Comparison of ENCODE assay signal across 23 cellular contexts in genomic region chr1:214587165-214587564, GRCh38.
"Had no signal": no experiment of that assay in that cellular context is flagged by ENCODE, and none has a peak within 500 bp of the region (broad histone marks: within the 10 kb centered on the region; RNA-seq: fewer than 3 reads in every experiment).

No MANE protein-coding gene starts in this region.

- H3K4me3 Mint-ChIP-seq: activated CD8-positive, alpha-beta memory T cell treated with anti-CD3 and anti-CD28 coated beads, Interleukin-2, amount 10 ng/mL, durations not matched to agents 7 days and 5 days; activated CD8-positive, alpha-beta T cell treated with anti-CD3 and anti-CD28 coated beads, Interleukin-2, amount 10 ng/mL, durations not matched to agents 7 days and 5 days; activated naive CD4-positive, alpha-beta T cell treated with anti-CD3 and anti-CD28 coated beads, Interleukin-2, amount 50 U/mL, for 24 hours; activated T-cell treated with anti-CD3 and anti-CD28 coated beads, Interleukin-2, amount 50 U/mL, for 24 hours; activated T-helper 1 cell treated with anti-CD3 and anti-CD28 coated beads, Interleukin-12 subunit alpha, Interleukin-12 subunit beta, Interleukin-2, Interleukin-4 antibody, amounts not matched to agents 30 ng/mL and 10 ng/mL and 1 ng/mL, durations not matched to agents 14 hours and 24 hours and 36 hours; T-helper 17 cell; WTC11 had no signal

- H3K36me3 ChIP-seq: breast epithelium had no signal

- H3K4me3 ChIP-seq: breast epithelium had no signal

- H3K9me3 ChIP-seq: breast epithelium had no signal

- H3K4me1 Mint-ChIP-seq: activated CD8-positive, alpha-beta memory T cell treated with anti-CD3 and anti-CD28 coated beads, Interleukin-2, amount 10 ng/mL, durations not matched to agents 7 days and 5 days; activated naive CD4-positive, alpha-beta T cell treated with anti-CD3 and anti-CD28 coated beads, Interleukin-2, amount 50 U/mL, for 24 hours had no signal

- H3K9me3 Mint-ChIP-seq: activated naive CD4-positive, alpha-beta T cell treated with anti-CD3 and anti-CD28 coated beads, Interleukin-2, amount 50 U/mL, for 24 hours; activated T-cell treated with anti-CD3 and anti-CD28 coated beads, Interleukin-2, amount 50 U/mL, for 24 hours; activated T-helper 1 cell treated with anti-CD3 and anti-CD28 coated beads, Interleukin-12 subunit alpha, Interleukin-12 subunit beta, Interleukin-2, Interleukin-4 antibody, amounts not matched to agents 30 ng/mL and 10 ng/mL and 1 ng/mL, durations not matched to agents 14 hours and 24 hours and 36 hours; WTC11 had no signal

- H3K27ac Mint-ChIP-seq: activated CD8-positive, alpha-beta memory T cell treated with anti-CD3 and anti-CD28 coated beads, Interleukin-2, amount 10 ng/mL, durations not matched to agents 7 days and 5 days; activated CD8-positive, alpha-beta T cell treated with anti-CD3 and anti-CD28 coated beads, Interleukin-2, amount 10 ng/mL, durations not matched to agents 7 days and 5 days; activated naive CD4-positive, alpha-beta T cell treated with anti-CD3 and anti-CD28 coated beads, Interleukin-2, amount 50 U/mL, for 24 hours; activated T-cell treated with anti-CD3 and anti-CD28 coated beads, Interleukin-2, amount 50 U/mL, for 24 hours; activated T-helper 1 cell treated with anti-CD3 and anti-CD28 coated beads, Interleukin-12 subunit alpha, Interleukin-12 subunit beta, Interleukin-2, Interleukin-4 antibody, amounts not matched to agents 30 ng/mL and 10 ng/mL and 1 ng/mL, durations not matched to agents 14 hours and 24 hours and 36 hours; T-helper 17 cell; WTC11 had no signal

- H3K27me3 ChIP-seq: breast epithelium had no signal

- H3K27ac ChIP-seq: breast epithelium had no signal

- DNase-seq: activated CD4-positive, alpha-beta T cell treated with anti-CD3 and anti-CD28 coated beads for 48 hours; activated CD4-positive, alpha-beta T cell treated with anti-CD3 and anti-CD28 coated beads, Interleukin-2, amount 50 U/mL, for 4 hours; activated CD4-positive, CD25-positive, alpha-beta regulatory T cell treated with anti-CD3 and anti-CD28 coated beads, Interleukin-2, amount 50 U/mL, for 72 hours; activated CD8-positive, alpha-beta memory T cell treated with anti-CD3 and anti-CD28 coated beads, Interleukin-2, amount 10 ng/mL, durations not matched to agents 7 days and 5 days; activated CD8-positive, alpha-beta T cell treated with anti-CD3 and anti-CD28 coated beads, Interleukin-2, amount 10 ng/mL, durations not matched to agents 7 days and 5 days; activated effector memory CD4-positive, alpha-beta T cell treated with Interleukin-2 at 50 U/mL for 16 hours; activated naive CD4-positive, alpha-beta T cell; activated T-cell treated with anti-CD3 and anti-CD28 coated beads, Interleukin-2, amount 50 U/mL, for 24 hours; aorta; caudate nucleus; Kasumi-1; KBM-7; NCI-H1930; NCI-H345; NCI-H510A; NCI-H526 treated with DMSO at 0.1 percent for 48 hours; SIG-M5; T-helper 17 cell; T-helper 9 cell had no signal

- H3K36me3 Mint-ChIP-seq: activated CD8-positive, alpha-beta memory T cell treated with anti-CD3 and anti-CD28 coated beads, Interleukin-2, amount 10 ng/mL, durations not matched to agents 7 days and 5 days; activated naive CD4-positive, alpha-beta T cell treated with anti-CD3 and anti-CD28 coated beads, Interleukin-2, amount 50 U/mL, for 24 hours; WTC11 had no signal
